ENCODE assay signal across 18 cellular contexts in the genomic region with DNA sequence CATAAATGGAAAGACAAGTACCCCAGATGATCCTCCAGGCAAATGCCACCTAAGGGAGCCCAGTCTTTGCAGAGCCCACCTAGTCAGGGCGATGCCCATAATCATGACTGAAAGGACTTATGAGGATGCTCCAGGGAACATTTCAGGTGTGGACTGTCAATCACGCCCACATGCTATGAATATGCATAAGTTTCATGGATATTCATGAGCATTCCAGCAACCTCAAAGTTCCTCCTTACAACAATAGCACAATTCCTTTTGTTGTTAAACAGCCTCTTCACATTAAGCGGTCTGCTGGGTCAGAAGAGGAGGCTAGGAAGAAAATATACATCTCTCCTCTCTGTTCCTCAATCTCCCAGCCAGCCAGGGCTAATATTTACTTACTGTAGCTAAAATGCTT.
DNase-seq lines count a peak whose midpoint lies in the region; TF ChIP-seq lines count a peak whose summit lies in the region.
"Had no signal": no experiment of that assay in that cellular context is flagged by ENCODE, and none has a peak within 500 bp of the region (broad histone marks: within the 10 kb centered on the region; RNA-seq: fewer than 3 reads in every experiment).

No MANE protein-coding gene starts in this region.

- H3F3A ChIP-seq in neural progenitor cell (ENCODE audit: low read depth): no peaks in the 10 kb centered on the region

- H3K4me3 Mint-ChIP-seq in neural progenitor cell: no peak overlapping the region
- H3K4me3 Mint-ChIP-seq: H9 had no signal

- peaks cover 11% of the 10 kb centered on the region for H3K4me1 Mint-ChIP-seq in neural progenitor cell

- H3K4me1 ChIP-seq in neural progenitor cell: peaks cover 7% of the 10 kb centered on the region

- no peak overlapping the region for H3K4me2 ChIP-seq in neural progenitor cell
- H3K4me2 ChIP-seq: SK-N-SH had no signal

- in situ Hi-C loops in GM13976 (cut with MboI; ENCODE audit: low sequenced_read_pairs, unreplicated experiment): no loop called here

- no peaks in the 10 kb centered on the region for H3K9me3 ChIP-seq in neural progenitor cell (ENCODE audit: low read depth)
- H3K9me3 ChIP-seq: SK-N-SH had no signal

- DNase-seq in NCI-H2227 (lab: John Stamatoyannopoulos, UW; ENCODE audit: unreplicated experiment) (peak; percentile 9), NCI-H2227 treated with DMSO at 0.1 percent for 48 hours (lab: John Stamatoyannopoulos, UW) (no peak), H7 (peak; percentile 44), NCI-H2029 treated with DMSO at 0.1 percent for 48 hours (lab: John Stamatoyannopoulos, UW) (peak; percentile 85), neural progenitor cell (ENCODE audit: low spot score) (no peak), iPS-NIHi11 (ENCODE audit: low spot score) (no peak), GM13976 (ENCODE audit: low spot score) (no peak), iPS-NIHi7 (ENCODE audit: extremely low spot score) (no peak)
- DNase-seq: H9; KG1; NCI-H1105 treated with DMSO at 0.1 percent for 48 hours; NCI-H1694 treated with DMSO at 0.1 percent for 48 hours; NCI-H774; NK-92 treated with Interleukin-12 subunit alpha and Interleukin-12 subunit beta, amount 100 ng/mL, for 24 hours; SIG-M5; SK-N-SH had no signal

- H3K27me3 ChIP-seq in H7 (ENCODE audit: control insufficient read depth, insufficient read depth, low read length) (no peaks in the 10 kb centered on the region; the same call in 1 of the 2 replicates), neural progenitor cell (no peaks in the 10 kb centered on the region)

- H2AFZ ChIP-seq in neural progenitor cell (replicated peaks): peak overlapping the region; percentile 63

- no peak overlapping the region for H3K4me3 ChIP-seq in H7 (ENCODE audit: insufficient read depth, low read depth, low read length)
- no peak overlapping the region for H3K4me3 ChIP-seq in neural progenitor cell

- peaks cover 8% of the 10 kb centered on the region for H3K27me3 Mint-ChIP-seq in neural progenitor cell (ENCODE audit: insufficient read depth, low read depth)

- no peaks in the 10 kb centered on the region for H3K36me3 Mint-ChIP-seq in neural progenitor cell

- H4K20me1 ChIP-seq in neural progenitor cell (ENCODE audit: low read depth): no peaks in the 10 kb centered on the region

- no peak overlapping the region for H3K9ac ChIP-seq in neural progenitor cell
- H3K9ac ChIP-seq: SK-N-SH had no signal

- no peaks in the 10 kb centered on the region for H3K79me2 ChIP-seq in neural progenitor cell (ENCODE audit: low read depth)

- no peaks in the 10 kb centered on the region for H3K36me3 ChIP-seq in H7 (replicated peaks; ENCODE audit: control insufficient read depth, insufficient read depth, low read length)
- H3K36me3 ChIP-seq in neural progenitor cell: no peaks in the 10 kb centered on the region

- no peaks in the 10 kb centered on the region for H3K9me3 Mint-ChIP-seq in neural progenitor cell

- no peak overlapping the region for H3K27ac Mint-ChIP-seq in neural progenitor cell
- H3K27ac Mint-ChIP-seq: H9 had no signal

- H3K27ac ChIP-seq in neural progenitor cell: no peak overlapping the region
- H3K27ac ChIP-seq: C4-2B, HL-60 had no signal

- TF ChIP-seq CTCF in neural progenitor cell (IDR thresholded peaks at IDR 0.05): no peak
- TF ChIP-seq CTCF in GM13976 (IDR thresholded peaks at IDR 0.05; ENCODE audit: borderline replicate concordance, control extremely low read depth, extremely low read depth, insufficient read depth, missing control alignments): no peak

Comparison
In these comparisons a context has a peak if more than half of its experiments do, and no peak if none do; other contexts are left out.
1. DNase-seq: peak in NCI-H2227 (single experiment), H7 (single experiment) and NCI-H2029 treated with DMSO at 0.1 percent for 48 hours (single experiment); none in NCI-H2227 treated with DMSO at 0.1 percent for 48 hours (single experiment), neural progenitor cell (single experiment), iPS-NIHi11 (single experiment), GM13976 (single experiment) and iPS-NIHi7 (single experiment).